In genomic region chr18:48979944-48980890, GRCh38 we compare ENCODE assay signal across 15 cellular contexts. TPM values are rescaled to one million over a fixed set of nuclear protein-coding genes. Genes with fewer than 3 reads are reported as not detected.
DNase-seq lines count a peak whose midpoint lies in the region; ATAC-seq and TF ChIP-seq lines count a peak whose summit lies in the region.
"Had no signal": no experiment of that assay in that cellular context is flagged by ENCODE, and none has a peak within 500 bp of the region (broad histone marks: within the 10 kb centered on the region; RNA-seq: fewer than 3 reads in every experiment).

No MANE protein-coding gene starts in this region.

- H2AFZ ChIP-seq in MM.1S (ENCODE audit: low read length) = no peak overlapping the region

- no peaks in the 10 kb centered on the region for H3K9me2 ChIP-seq in MM.1S (replicated peaks; ENCODE audit: insufficient read depth, low read length)

- POLR2A ChIA-PET in naive thymus-derived CD4-positive, alpha-beta T cell (lab: Charles Lee) = no interaction called here

- no peaks in the 10 kb centered on the region for H3K9me3 ChIP-seq in naive thymus-derived CD4-positive, alpha-beta T cell (ENCODE audit: control insufficient read depth in 2 of 3, low read length in 3 of 3)
- no peaks in the 10 kb centered on the region for H3K9me3 ChIP-seq in MM.1S (replicated peaks; ENCODE audit: insufficient read depth, low read length)
- H3K9me3 ChIP-seq: HAP-1 had no signal

- peaks cover 0 to 32% (median 17%) of the 10 kb centered on the region in 7 donors for H3K4me1 Mint-ChIP-seq in naive thymus-derived CD4-positive, alpha-beta T cell

- H3K36me3 Mint-ChIP-seq in naive thymus-derived CD4-positive, alpha-beta T cell = peaks cover 0 to 2% (median 0%) of the 10 kb centered on the region in 5 donors

- no peaks in the 10 kb centered on the region for H4K20me1 ChIP-seq in MM.1S (ENCODE audit: insufficient read depth, low read length)

- no peaks in the 10 kb centered on the region for H3F3A ChIP-seq in MM.1S (ENCODE audit: insufficient read depth, low read length)

- H3K9ac ChIP-seq in MM.1S (ENCODE audit: low read length) = no peak overlapping the region

- CTCF ChIA-PET in naive thymus-derived CD4-positive, alpha-beta T cell (lab: Charles Lee) = no interaction called here

- H3K27ac ChIP-seq in naive thymus-derived CD4-positive, alpha-beta T cell (ENCODE audit: low read depth, low read length) = no peak overlapping the region
- no peak overlapping the region for H3K27ac ChIP-seq in MM.1S (ENCODE audit: low read length)

- peak; percentile 49 for ATAC-seq in naive thymus-derived CD4-positive, alpha-beta T cell

- H3K27ac Mint-ChIP-seq in naive thymus-derived CD4-positive, alpha-beta T cell = peak overlapping the region in 1 of 9 donors; percentile 20
- H3K27ac Mint-ChIP-seq: activated T-cell treated with anti-CD3 and anti-CD28 coated beads, Interleukin-2, amount 50 U/mL, for 72 hours; progenitor cell of endocrine pancreas had no signal

- in situ Hi-C loops in astrocyte of the spinal cord (cut with HindIII; ENCODE audit: low sequenced_read_pairs) = no loop called here

- H3K4me3 Mint-ChIP-seq in naive thymus-derived CD4-positive, alpha-beta T cell = no peak overlapping the region
- H3K4me3 Mint-ChIP-seq: activated T-cell treated with anti-CD3 and anti-CD28 coated beads, Interleukin-2, amount 50 U/mL, for 72 hours; central memory CD8-positive, alpha-beta T cell had no signal

- no peaks in the 10 kb centered on the region for H3K27me3 ChIP-seq in naive thymus-derived CD4-positive, alpha-beta T cell (ENCODE audit: control insufficient read depth in 2 of 2, insufficient read depth in 2 of 2, low read length in 2 of 2)
- H3K27me3 ChIP-seq in MM.1S (replicated peaks; ENCODE audit: insufficient read depth, low read length) = no peaks in the 10 kb centered on the region

- H3K4me3 ChIP-seq in astrocyte of the spinal cord (ENCODE audit: low read depth, low read length) (no peak overlapping the region), MM.1S (ENCODE audit: low read length) (no peak overlapping the region)
- H3K4me3 ChIP-seq in naive thymus-derived CD4-positive, alpha-beta T cell (ENCODE audit: low read length) = no peak overlapping the region
- H3K4me3 ChIP-seq: HAP-1 had no signal

- TF ChIP-seq CTCF in astrocyte of the spinal cord (IDR thresholded peaks at IDR 0.05; ENCODE audit: low read depth, low read length) (no peak), MM.1S (IDR thresholded peaks at IDR 0.05; ENCODE audit: low read length) (no peak)

- H3K36me3 ChIP-seq in naive thymus-derived CD4-positive, alpha-beta T cell (ENCODE audit: control insufficient read depth in 2 of 3, insufficient read depth in 3 of 3, low read length in 3 of 3) = no peaks in the 10 kb centered on the region
- H3K36me3 ChIP-seq in MM.1S (replicated peaks; ENCODE audit: insufficient read depth, low read length) = no peaks in the 10 kb centered on the region
- H3K36me3 ChIP-seq: HAP-1 had no signal

- intact Hi-C loops in naive thymus-derived CD4-positive, alpha-beta T cell (cut with micrococcal nuclease) = loop anchor here in 1 of 2 donors (10.0 kb wide), 1 partner anchor 55 kb away; no protein-coding TSS in a partner anchor

- DNase-seq in ELR (ENCODE audit: low read depth) (peak; percentile 62), NCI-H69 (lab: John Stamatoyannopoulos, UW) (peak; percentile 67), astrocyte of the spinal cord (ENCODE audit: low read depth, low spot score) (peak; percentile 27), NCI-H345 treated with DMSO at 0.1 percent for 48 hours (lab: John Stamatoyannopoulos, UW; ENCODE audit: unreplicated experiment) (no peak), MM.1S (no peak), NCI-H2107 treated with DMSO at 0.1 percent for 48 hours (lab: John Stamatoyannopoulos, UW; ENCODE audit: unreplicated experiment) (no peak), nucleus accumbens (lab: John Stamatoyannopoulos, UW) (no peak)
- no peak for DNase-seq in naive thymus-derived CD4-positive, alpha-beta T cell
- DNase-seq: activated T-cell treated with anti-CD3 and anti-CD28 coated beads, Interleukin-2, amount 50 U/mL, for 72 hours; C1 segment of cervical spinal cord; NCI-H1105 treated with DMSO at 0.1 percent for 48 hours; T-helper 9 cell had no signal

- H3K79me2 ChIP-seq in MM.1S (ENCODE audit: low read length) = no peaks in the 10 kb centered on the region

- H3K9me3 Mint-ChIP-seq in naive thymus-derived CD4-positive, alpha-beta T cell = peaks cover 0 to 2% (median 0%) of the 10 kb centered on the region in 11 donors
- H3K9me3 Mint-ChIP-seq: activated T-cell treated with anti-CD3 and anti-CD28 coated beads, Interleukin-2, amount 50 U/mL, for 72 hours; central memory CD8-positive, alpha-beta T cell had no signal

- no peak overlapping the region for H3K4me2 ChIP-seq in MM.1S (ENCODE audit: low read depth, low read length)

- H3K27me3 Mint-ChIP-seq in naive thymus-derived CD4-positive, alpha-beta T cell = peaks cover 8 to 45% (median 24%) of the 10 kb centered on the region in 5 donors

- H3K4me1 ChIP-seq in naive thymus-derived CD4-positive, alpha-beta T cell (ENCODE audit: control insufficient read depth in 2 of 2, insufficient read depth in 2 of 2, low read length in 2 of 2) = no peaks in the 10 kb centered on the region
- H3K4me1 ChIP-seq in MM.1S (ENCODE audit: low read length) = no peaks in the 10 kb centered on the region

RNA-seq across cellular contexts. Expression of gene SMAD7, which starts 29.5 kb away (rescaled TPM):
- total RNA-seq in naive thymus-derived CD4-positive, alpha-beta T cell = 10 to 100 TPM; 21.2 to 79.4 (median 30.1) TPM
- 1 to 10 TPM; 5.3 to 6.5 TPM for polyA plus RNA-seq in naive thymus-derived CD4-positive, alpha-beta T cell

Comparison
In these comparisons a context has a peak if more than half of its experiments do, and no peak if none do; other contexts are left out.
1. DNase-seq: peak in ELR (single experiment), NCI-H69 (single experiment) and astrocyte of the spinal cord (single experiment); none in naive thymus-derived CD4-positive, alpha-beta T cell (0 of 9), NCI-H345 treated with DMSO at 0.1 percent for 48 hours (single experiment), MM.1S (single experiment), NCI-H2107 treated with DMSO at 0.1 percent for 48 hours (single experiment) and nucleus accumbens (0 of 56).